In the genomic region with DNA sequence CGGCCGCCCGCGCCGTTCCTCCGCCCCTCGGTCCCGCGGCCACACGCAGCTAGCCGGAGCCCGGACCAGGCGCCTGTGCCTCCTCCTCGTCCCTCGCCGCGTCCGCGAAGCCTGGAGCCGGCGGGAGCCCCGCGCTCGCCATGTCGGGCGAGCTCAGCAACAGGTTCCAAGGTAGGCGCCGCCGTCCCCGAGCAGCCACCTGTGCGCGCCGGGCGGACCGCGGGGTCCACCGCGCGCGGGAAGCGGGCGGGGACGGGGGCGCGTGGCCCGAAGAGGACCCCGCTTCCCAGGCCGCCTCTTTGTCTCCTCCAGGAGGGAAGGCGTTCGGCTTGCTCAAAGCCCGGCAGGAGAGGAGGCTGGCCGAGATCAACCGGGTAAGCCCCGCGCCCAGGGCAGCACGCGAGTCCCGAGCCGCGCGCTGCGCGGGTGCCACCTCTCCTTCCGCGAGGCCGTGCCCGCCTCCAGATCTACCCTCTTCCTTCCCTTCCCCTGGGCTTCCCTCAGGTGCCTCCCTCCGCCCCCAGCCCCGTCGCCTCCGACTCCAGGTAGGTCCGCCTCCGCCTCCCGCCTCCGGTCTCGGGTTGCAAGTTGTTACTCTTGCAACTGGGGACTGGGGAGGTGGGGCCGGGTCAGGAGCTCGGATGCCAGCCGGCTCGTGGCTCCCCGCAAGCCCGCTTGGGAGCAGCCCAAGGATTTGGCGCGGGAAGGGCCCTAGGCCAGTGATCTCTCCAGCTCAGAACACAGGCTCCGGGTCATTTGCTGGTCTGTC, we compare ENCODE assay signal across 8 cellular contexts. TPM values are rescaled to one million over a fixed set of nuclear protein-coding genes. Genes with fewer than 3 reads are reported as not detected.
DNase-seq lines count a peak whose midpoint lies in the region; ATAC-seq lines count a peak whose summit lies in the region.

A gene (plus strand): TSS at position 42 of the 769 bp plus-strand sequence. CDS start 99 bp downstream, at position 141.

- peaks cover 5% of the 10 kb centered on the region for H3K36me3 Mint-ChIP-seq in T-helper 17 cell (ENCODE audit: low read depth)
- H3K36me3 Mint-ChIP-seq in effector memory CD8-positive, alpha-beta T cell (ENCODE audit: insufficient read depth): no peaks in the 10 kb centered on the region

- peak; percentile 35 for ATAC-seq in T-helper 17 cell
- ATAC-seq in effector memory CD8-positive, alpha-beta T cell (replicated peaks): no peak
- ATAC-seq in HG03521 (IDR thresholded peaks at IDR 0.05; ENCODE audit: unreplicated experiment): no peak

- no peaks in the 10 kb centered on the region for H3K9me3 Mint-ChIP-seq in effector memory CD8-positive, alpha-beta T cell

- H3K27me3 ChIP-seq in thymus (ENCODE audit: control insufficient read depth, insufficient read depth): peaks cover 12% of the 10 kb centered on the region

- H3K9me3 ChIP-seq in T-helper 17 cell (ENCODE audit: control insufficient read depth, low read length, poor library complexity, severe bottlenecking) (no peaks in the 10 kb centered on the region), thymus (ENCODE audit: control insufficient read depth) (no peaks in the 10 kb centered on the region)

- peak within 1 kb of the TSS; percentile 52 for H3K4me3 ChIP-seq in thymus (ENCODE audit: low read length)

- no peaks in the 10 kb centered on the region for H3K36me3 ChIP-seq in thymus (ENCODE audit: control insufficient read depth, insufficient read depth)

- H3K27ac ChIP-seq in thymus (ENCODE audit: low read depth): no peak within 1 kb of the TSS

- peak; percentile 3 for DNase-seq in activated naive CD4-positive, alpha-beta T cell treated with Interleukin-2 at 50 U/mL for 16 hours
- no peak for DNase-seq in activated naive CD4-positive, alpha-beta T cell (lab: John Stamatoyannopoulos, UW)
- DNase-seq in T-helper 17 cell (no peak), midbrain (lab: John Stamatoyannopoulos, UW) (peak; percentile 27), hepatic stellate cell (ENCODE audit: low spot score) (no peak)
- no peak for DNase-seq in effector memory CD8-positive, alpha-beta T cell

- WGBS in thymus: 4% methylated on average over 85 of the region's 85 CpGs

- H3K4me1 Mint-ChIP-seq in T-helper 17 cell: peaks cover 8% of the 10 kb centered on the region
- H3K4me1 Mint-ChIP-seq in effector memory CD8-positive, alpha-beta T cell (ENCODE audit: low read depth in 2 of 2): peaks cover 4 to 7% of the 10 kb centered on the region in 2 donors

- H3K27ac Mint-ChIP-seq in T-helper 17 cell: no peak within 1 kb of the TSS
- H3K27ac Mint-ChIP-seq in effector memory CD8-positive, alpha-beta T cell: no peak within 1 kb of the TSS

- H3K4me3 Mint-ChIP-seq in T-helper 17 cell: peak within 1 kb of the TSS; percentile 82
- H3K4me3 Mint-ChIP-seq in effector memory CD8-positive, alpha-beta T cell: peak within 1 kb of the TSS; percentile 62 to 69

- H3K27me3 Mint-ChIP-seq in T-helper 17 cell: peaks cover 41% of the 10 kb centered on the region
- peaks cover 33 to 70% of the 10 kb centered on the region in 2 donors for H3K27me3 Mint-ChIP-seq in effector memory CD8-positive, alpha-beta T cell

- no peaks in the 10 kb centered on the region for H3K4me1 ChIP-seq in thymus (ENCODE audit: control insufficient read depth, insufficient read depth, low read length)

RNA-seq across cellular contexts. Expression of the gene that starts here (rescaled TPM):
- total RNA-seq in T-helper 17 cell: under 1 TPM in 1 of 2 donors, not detected in 1; 0.22 TPM
- 4.4 TPM for polyA plus RNA-seq in thymus

Comparison
In these comparisons a context has a peak if more than half of its experiments do, and no peak if none do; other contexts are left out.
1. DNase-seq: peak in activated naive CD4-positive, alpha-beta T cell treated with Interleukin-2 at 50 U/mL for 16 hours (single experiment) and midbrain (single experiment); none in activated naive CD4-positive, alpha-beta T cell (0 of 4), T-helper 17 cell (0 of 3), effector memory CD8-positive, alpha-beta T cell (0 of 3) and hepatic stellate cell (single experiment).
2. Peak in ATAC-seq in T-helper 17 cell; RNA of the gene not detected or under 1 TPM.